Comparison of ENCODE assay signal across 9 cellular contexts in the genomic region with DNA sequence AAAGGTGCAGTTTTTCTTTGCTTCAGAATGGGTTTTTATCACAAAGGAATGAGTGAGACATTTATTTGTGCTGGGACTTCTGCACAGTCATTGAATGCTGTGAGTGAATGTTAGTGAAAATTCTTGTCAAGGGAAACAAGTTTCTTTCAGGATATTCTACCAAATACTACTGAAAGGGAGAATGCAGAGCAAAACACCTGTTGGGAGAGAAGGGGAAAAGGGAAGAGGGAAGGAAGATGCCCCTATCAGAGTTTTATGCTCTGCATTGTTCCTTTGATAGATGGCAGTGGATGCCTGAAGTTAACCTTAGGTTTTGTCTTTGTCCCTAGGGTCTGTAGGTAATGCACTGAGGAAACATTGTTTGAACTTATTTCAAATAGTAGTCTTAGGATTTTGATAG. TPM values are rescaled to one million over a fixed set of nuclear protein-coding genes. Genes with fewer than 3 reads are reported as not detected.
DNase-seq lines count a peak whose midpoint lies in the region; ATAC-seq and TF ChIP-seq lines count a peak whose summit lies in the region.
"Had no signal": no experiment of that assay in that cellular context is flagged by ENCODE, and none has a peak within 500 bp of the region (broad histone marks: within the 10 kb centered on the region; RNA-seq: fewer than 3 reads in every experiment).

No MANE protein-coding gene starts in this region.

- H3K4me1 Mint-ChIP-seq in Calu3 (ENCODE audit: low read depth, unreplicated experiment), result peaks cover 37% of the 10 kb centered on the region
- H3K4me1 Mint-ChIP-seq in activated CD4-positive, alpha-beta memory T cell treated with anti-CD3 and anti-CD28 coated beads for 36 hours (ENCODE audit: low read depth), result peaks cover 50% of the 10 kb centered on the region

- POLR2A ChIA-PET in activated CD4-positive, alpha-beta memory T cell treated with anti-CD3 and anti-CD28 coated beads for 36 hours (lab: Charles Lee), result no interaction called here

- TF ChIP-seq CTCF in Calu3 (IDR thresholded peaks at IDR 0.05; ENCODE audit: unreplicated experiment), result no peak

- H3K27me3 ChIP-seq in muscle layer of duodenum (ENCODE audit: low read depth, low read length), result no peaks in the 10 kb centered on the region

- ATAC-seq in HG02678 (IDR thresholded peaks at IDR 0.05; ENCODE audit: unreplicated experiment), result no peak
- ATAC-seq: stimulated activated memory B cell treated with anti-CD40 and anti-IgM and Interleukin-4, amounts not matched to agents 10 μg/mL and 1 μg/mL and 100 μg/mL, for 72 hours had no signal

- DNase-seq in Calu3 (no peak), NCI-H1105 treated with DMSO at 0.1 percent for 48 hours (lab: John Stamatoyannopoulos, UW) (no peak), NCI-H146 (lab: John Stamatoyannopoulos, UW) (no peak)
- DNase-seq in activated CD4-positive, alpha-beta memory T cell treated with anti-CD3 and anti-CD28 coated beads for 36 hours, result no peak
- DNase-seq: cortex of kidney, NCI-H1048 had no signal

- CTCF ChIA-PET in Calu3 (lab: Charles Lee), result interaction anchor here (1.1 to 4.3 kb wide), 2 partner anchors 12 to 14 kb away, joined by 3 to 58 read pairs; partner anchors contain the start of genes MYO19 and PIGW
- CTCF ChIA-PET in activated CD4-positive, alpha-beta memory T cell treated with anti-CD3 and anti-CD28 coated beads for 36 hours (lab: Charles Lee), result interaction anchor here (0.6 to 3.4 kb wide), 3 partner anchors 13 to 573 kb away, joined by 5 to 19 read pairs (median 5); partner anchors contain the start of genes MYO19 and PIGW

- H3K27ac Mint-ChIP-seq in Calu3 (ENCODE audit: unreplicated experiment), result peak overlapping the region; percentile 95
- H3K27ac Mint-ChIP-seq in activated CD4-positive, alpha-beta memory T cell treated with anti-CD3 and anti-CD28 coated beads for 36 hours, result peak overlapping the region; percentile 98
- H3K27ac Mint-ChIP-seq: stimulated activated memory B cell treated with anti-CD40 and anti-IgM and Interleukin-4, amounts not matched to agents 10 μg/mL and 1 μg/mL and 100 μg/mL, for 72 hours had no signal

- peak overlapping the region; percentile 97 for H3K4me3 Mint-ChIP-seq in Calu3 (ENCODE audit: low read depth, unreplicated experiment)
- H3K4me3 Mint-ChIP-seq in activated CD4-positive, alpha-beta memory T cell treated with anti-CD3 and anti-CD28 coated beads for 36 hours, result peak overlapping the region; percentile 37
- H3K4me3 Mint-ChIP-seq: stimulated activated memory B cell treated with anti-CD40 and anti-IgM and Interleukin-4, amounts not matched to agents 10 μg/mL and 1 μg/mL and 100 μg/mL, for 72 hours had no signal

- intact Hi-C loops in Calu3 (cut with micrococcal nuclease; ENCODE audit: unreplicated experiment), result loop anchor here (5.0 kb wide), 1 partner anchor 690 kb away; no protein-coding TSS in a partner anchor
- intact Hi-C loops in activated CD4-positive, alpha-beta memory T cell treated with anti-CD3 and anti-CD28 coated beads for 36 hours (cut with micrococcal nuclease), result loop anchor here (2.0 to 10.0 kb wide), 2 partner anchors 55 to 177 kb away; no protein-coding TSS in a partner anchor

- BruUV-seq in Calu3 (replicated peaks; lab: Mats Ljungman, UMichigan), result no TSS peak

- H3K27ac ChIP-seq in muscle layer of duodenum (ENCODE audit: low read length), result peak overlapping the region; percentile 14

- H3K36me3 ChIP-seq in muscle layer of duodenum (ENCODE audit: control insufficient read depth in 1 of 2, insufficient read depth in 2 of 2, low read length in 2 of 2), result peaks cover 0 to 9% of the 10 kb centered on the region in 2 donors

- H3K4me3 ChIP-seq in muscle layer of duodenum (ENCODE audit: low read depth in 1 of 2, low read length in 2 of 2), result peak overlapping the region in 1 of 2 donors; percentile 98

- no peaks in the 10 kb centered on the region for H3K27me3 Mint-ChIP-seq in Calu3 (ENCODE audit: unreplicated experiment)
- no peaks in the 10 kb centered on the region for H3K27me3 Mint-ChIP-seq in activated CD4-positive, alpha-beta memory T cell treated with anti-CD3 and anti-CD28 coated beads for 36 hours
- H3K27me3 Mint-ChIP-seq: stimulated activated memory B cell treated with anti-CD40 and anti-IgM and Interleukin-4, amounts not matched to agents 10 μg/mL and 1 μg/mL and 100 μg/mL, for 72 hours had no signal

- no peaks in the 10 kb centered on the region for H3K9me3 Mint-ChIP-seq in Calu3 (ENCODE audit: low read depth, unreplicated experiment)
- H3K9me3 Mint-ChIP-seq in activated CD4-positive, alpha-beta memory T cell treated with anti-CD3 and anti-CD28 coated beads for 36 hours, result no peaks in the 10 kb centered on the region
- H3K9me3 Mint-ChIP-seq: stimulated activated memory B cell treated with anti-CD40 and anti-IgM and Interleukin-4, amounts not matched to agents 10 μg/mL and 1 μg/mL and 100 μg/mL, for 72 hours had no signal

- peaks cover 95% of the 10 kb centered on the region for H3K36me3 Mint-ChIP-seq in Calu3 (ENCODE audit: insufficient read depth, unreplicated experiment)
- peaks cover 32% of the 10 kb centered on the region for H3K36me3 Mint-ChIP-seq in activated CD4-positive, alpha-beta memory T cell treated with anti-CD3 and anti-CD28 coated beads for 36 hours

- H3K9me3 ChIP-seq in muscle layer of duodenum (ENCODE audit: control insufficient read depth in 1 of 2, low read length in 2 of 2), result no peaks in the 10 kb centered on the region

- H3K4me1 ChIP-seq in muscle layer of duodenum (ENCODE audit: control insufficient read depth in 1 of 2, insufficient read depth in 2 of 2, low read length in 2 of 2), result peaks cover 18 to 43% of the 10 kb centered on the region in 2 donors

RNA-seq across cellular contexts. Expression of gene GGNBP2, which starts 3.1 kb away (rescaled TPM):
- total RNA-seq in Calu3 (2022), result 266 and 274 TPM in 2 replicates
- 10 to 100 TPM; 74.8 to 84.0 TPM for total RNA-seq in activated CD4-positive, alpha-beta memory T cell treated with anti-CD3 and anti-CD28 coated beads for 36 hours

RNA-seq across cellular contexts. Expression of gene PIGW, which starts 13.0 kb away (rescaled TPM):
- 71.1 and 78.9 TPM in 2 replicates for total RNA-seq in Calu3 (2022)
- 10 to 100 TPM; 11.8 to 12.3 TPM for total RNA-seq in activated CD4-positive, alpha-beta memory T cell treated with anti-CD3 and anti-CD28 coated beads for 36 hours

RNA-seq across cellular contexts. Expression of gene MYO19, which starts 13.1 kb away (rescaled TPM):
- 155 and 156 TPM in 2 replicates for total RNA-seq in Calu3 (2022)
- 100 to 1,000 TPM; 106 to 112 TPM for total RNA-seq in activated CD4-positive, alpha-beta memory T cell treated with anti-CD3 and anti-CD28 coated beads for 36 hours

RNA-seq across cellular contexts. Expression of gene DHRS11, which starts 43.9 kb away (rescaled TPM):
- total RNA-seq in Calu3 (2022), result 53.3 and 63.3 TPM in 2 replicates
- total RNA-seq in activated CD4-positive, alpha-beta memory T cell treated with anti-CD3 and anti-CD28 coated beads for 36 hours, result 10 to 100 TPM; 10.2 to 10.5 TPM

RNA-seq across cellular contexts. Expression of gene MRM1, which starts 53.6 kb away (rescaled TPM):
- total RNA-seq in Calu3 (2022), result 42.4 and 43.5 TPM in 2 replicates
- total RNA-seq in activated CD4-positive, alpha-beta memory T cell treated with anti-CD3 and anti-CD28 coated beads for 36 hours, result 10 to 100 TPM; 13.5 to 14.6 TPM
